Comparison of ENCODE assay signal across 1 cellular context in genomic region chr10:32980558-32981468, GRCh38.
A peak's percentile ranks its signal among the peaks of the same experiment; 100 is the strongest.
TF ChIP-seq lines count a peak whose summit lies in the region.

No MANE protein-coding gene starts in this region.

TF ChIP-seq in HepG2, 621 proteins besides CTCF, POLR2A, EP300 and RAD21 (continued from another document and continues in another):
- peak; percentile 65; the same call in 1 of the 2 replicates for TF ChIP-seq GMEB1 (CRISPR knock-in tag; IDR thresholded peaks at IDR 0.05; ENCODE audit: borderline replicate concordance)
- peak; percentile 79; the same call in 2 of the 3 replicates for TF ChIP-seq MXI1 (IDR thresholded peaks at IDR 0.05; ENCODE audit: borderline replicate concordance, low read depth, low read length)
- no peak for TF ChIP-seq ZNF282 (IDR thresholded peaks at IDR 0.05; ENCODE audit: partially characterized antibody)
- TF ChIP-seq MEIS2 (CRISPR knock-in tag; IDR thresholded peaks at IDR 0.05), result peak; percentile 62; the same call in 1 of the 2 replicates
- TF ChIP-seq ZNF614 (CRISPR knock-in tag; IDR thresholded peaks at IDR 0.05; ENCODE audit: borderline replicate concordance), result peak; percentile 76; the same call in 1 of the 2 replicates
- no peak for TF ChIP-seq FOXM1 (CRISPR knock-in tag; IDR thresholded peaks at IDR 0.05)
- TF ChIP-seq REL (CRISPR knock-in tag; conservative IDR thresholded peaks at IDR 0.05), result no peak
- TF ChIP-seq ZBTB10 (CRISPR knock-in tag; IDR thresholded peaks at IDR 0.05; ENCODE audit: borderline replicate concordance), result peak; percentile 40; the same call in 1 of the 2 replicates
- TF ChIP-seq NCOA1 (CRISPR knock-in tag; IDR thresholded peaks at IDR 0.05), result no peak
- TF ChIP-seq NFE2L2 (IDR thresholded peaks at IDR 0.05; ENCODE audit: low read length), result no peak
- TF ChIP-seq ZNF333 (CRISPR knock-in tag; IDR thresholded peaks at IDR 0.05; ENCODE audit: borderline replicate concordance), result no peak
- 0 out of 2 replicates have a peak, but pooled peaks have one; percentile 35 for TF ChIP-seq ZNF724P (CRISPR knock-in tag; IDR thresholded peaks at IDR 0.05; ENCODE audit: borderline replicate concordance)
- peak; percentile 83 for TF ChIP-seq GATAD2A (CRISPR knock-in tag; IDR thresholded peaks at IDR 0.05)
- no peak for TF ChIP-seq FOXP1 (IDR thresholded peaks at IDR 0.05)
- TF ChIP-seq FOXP1 (CRISPR knock-in tag; IDR thresholded peaks at IDR 0.05), result peak; percentile 22; the same call in 1 of the 2 replicates
- no peak for TF ChIP-seq ZNF329 (CRISPR knock-in tag; IDR thresholded peaks at IDR 0.05; ENCODE audit: low read depth)
- no peak for TF ChIP-seq ZBTB40 (IDR thresholded peaks at IDR 0.05)
- TF ChIP-seq ZBTB40 (CRISPR knock-in tag; IDR thresholded peaks at IDR 0.05), result peak; percentile 42; the same call in 1 of the 2 replicates
- no peak for TF ChIP-seq ZNF776 (CRISPR knock-in tag; IDR thresholded peaks at IDR 0.05)
- TF ChIP-seq TARDBP (CRISPR knock-in tag; IDR thresholded peaks at IDR 0.05), result peak; percentile 74; the same call in 1 of the 2 replicates
- no peak for TF ChIP-seq U2AF2 (IDR thresholded peaks at IDR 0.05; ENCODE audit: low read depth, low read length)
- peak; percentile 47; the same call in 1 of the 2 replicates for TF ChIP-seq NFAT5 (CRISPR knock-in tag; IDR thresholded peaks at IDR 0.05)
- TF ChIP-seq ZC3H4 (CRISPR knock-in tag; IDR thresholded peaks at IDR 0.05; ENCODE audit: borderline replicate concordance), result no peak
- TF ChIP-seq CBX1 (IDR thresholded peaks at IDR 0.05; ENCODE audit: low read depth), result peak; percentile 77
- peak; percentile 67 for TF ChIP-seq MXD3 (CRISPR knock-in tag; IDR thresholded peaks at IDR 0.05)
- TF ChIP-seq ELF1 (CRISPR knock-in tag; IDR thresholded peaks at IDR 0.05), result peak; percentile 56; the same call in 1 of the 2 replicates
- peak; percentile 78 for TF ChIP-seq ZNF574 (CRISPR knock-in tag; IDR thresholded peaks at IDR 0.05)
- TF ChIP-seq MAFG (CRISPR knock-in tag; IDR thresholded peaks at IDR 0.05), result 0 out of 2 replicates have a peak, but pooled peaks have one; percentile 49
- TF ChIP-seq TERF1 (CRISPR knock-in tag; IDR thresholded peaks at IDR 0.05), result no peak
